ENCODE assay signal across 1 cellular context in the genomic region with DNA sequence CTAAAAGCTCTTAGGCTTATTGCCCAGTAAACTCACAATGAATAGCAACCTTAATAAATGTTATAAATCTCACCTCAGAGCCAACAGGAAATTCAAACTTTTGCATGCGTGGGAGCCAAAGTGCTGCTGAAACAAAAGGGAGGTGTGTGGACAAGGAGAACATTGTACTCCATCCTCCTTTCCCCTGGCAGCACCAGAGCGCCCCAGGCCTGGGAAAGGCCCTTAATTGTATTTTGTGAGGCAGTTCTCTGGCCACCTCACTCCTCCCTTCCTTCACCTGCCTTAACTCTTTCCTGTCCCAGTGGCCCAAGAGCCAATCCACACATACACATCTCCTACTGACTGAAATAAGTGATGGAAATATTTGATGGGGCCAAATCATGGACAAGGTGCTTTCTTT.
TF ChIP-seq lines count a peak whose summit lies in the region.

No MANE protein-coding gene starts in this region.

TF ChIP-seq in WTC11, 78 proteins besides CTCF, POLR2A, EP300 and RAD21 (continued from another document):
- TF ChIP-seq ATF6 (CRISPR knock-in tag; IDR thresholded peaks at IDR 0.05) (no peak), ESRRA (CRISPR knock-in tag; IDR thresholded peaks at IDR 0.05; ENCODE audit: borderline replicate concordance) (no peak), ZNF512 (CRISPR knock-in tag; IDR thresholded peaks at IDR 0.05; ENCODE audit: borderline replicate concordance) (no peak), E2F5 (CRISPR knock-in tag; IDR thresholded peaks at IDR 0.05) (no peak), HMGXB4 (CRISPR knock-in tag; IDR thresholded peaks at IDR 0.05) (no peak), GTF2I (CRISPR knock-in tag; conservative IDR thresholded peaks at IDR 0.05) (no peak), TEAD1 (CRISPR knock-in tag; IDR thresholded peaks at IDR 0.05) (no peak), ZNF671 (CRISPR knock-in tag; IDR thresholded peaks at IDR 0.05) (no peak), MYBL2 (CRISPR knock-in tag; IDR thresholded peaks at IDR 0.05) (no peak), E2F4 (CRISPR knock-in tag; IDR thresholded peaks at IDR 0.05; ENCODE audit: borderline replicate concordance, low read depth) (no peak), MXD4 (CRISPR knock-in tag; IDR thresholded peaks at IDR 0.05; ENCODE audit: borderline replicate concordance) (no peak), NFYB (CRISPR knock-in tag; conservative IDR thresholded peaks at IDR 0.05; ENCODE audit: low read depth) (no peak), NR2C2 (CRISPR knock-in tag; IDR thresholded peaks at IDR 0.05) (no peak), GABPB1 (CRISPR knock-in tag; IDR thresholded peaks at IDR 0.05) (no peak), IRF2 (CRISPR knock-in tag; IDR thresholded peaks at IDR 0.05; ENCODE audit: borderline replicate concordance, low read depth) (no peak)
